In genomic region chr4:1552451-1552850, GRCh38 we compare ENCODE assay signal across 8 cellular contexts.
"Had no signal": no experiment of that assay in that cellular context is flagged by ENCODE, and none has a peak within 500 bp of the region (broad histone marks: within the 10 kb centered on the region; RNA-seq: fewer than 3 reads in every experiment).

No MANE protein-coding gene starts in this region.

- DNase-seq: IMR-90, KBM-7, KG1 had no signal

- H3K9ac ChIP-seq: KMS-11 had no signal

- FAIRE-seq: HepG2, HTR-8/SVneo, K562 had no signal

- H3K27ac ChIP-seq: HL-60, KMS-11 had no signal

- H3K4me3 ChIP-seq: K562 had no signal

- H3K4me2 ChIP-seq: KMS-11 had no signal
